In the genomic region with DNA sequence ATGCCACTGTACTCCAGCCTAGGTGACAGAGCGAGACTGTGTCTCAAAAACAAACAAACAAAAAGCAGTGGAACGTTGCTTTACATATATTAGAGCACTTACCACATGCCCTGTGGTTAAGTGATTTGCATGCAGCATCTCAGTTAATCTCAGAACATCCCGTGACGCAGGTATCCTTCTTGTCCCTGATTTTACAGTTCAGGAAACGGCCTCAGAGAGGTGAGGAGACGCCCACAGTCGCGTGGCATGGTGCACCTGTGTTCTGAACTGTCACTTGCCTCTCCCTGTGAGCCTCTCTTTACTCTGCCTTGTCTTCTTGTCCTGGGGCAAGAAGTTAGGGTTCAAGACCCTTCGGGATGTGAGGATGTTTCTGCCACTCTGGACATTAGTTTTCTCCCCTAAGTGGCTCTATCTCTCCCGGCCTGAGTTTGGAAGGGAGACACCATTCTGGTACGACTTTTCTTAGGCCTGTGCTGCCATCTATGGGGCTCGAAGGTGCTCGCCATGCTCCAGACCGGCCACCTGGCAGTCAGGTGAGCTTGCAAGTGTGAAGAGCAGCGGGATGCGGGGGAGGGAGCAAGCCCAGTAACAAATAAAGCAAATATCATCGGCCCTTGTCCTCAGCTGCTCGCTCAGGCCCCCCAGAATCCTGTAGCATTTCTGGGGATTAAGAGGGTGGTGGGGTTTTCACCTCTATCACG, we compare ENCODE assay signal across 8 cellular contexts. TPM values are rescaled to one million over a fixed set of nuclear protein-coding genes. Genes with fewer than 3 reads are reported as not detected.
A peak's percentile ranks its signal among the peaks of the same experiment; 100 is the strongest.
DNase-seq lines count a peak whose midpoint lies in the region; ATAC-seq, FAIRE-seq and TF ChIP-seq lines count a peak whose summit lies in the region.

No MANE protein-coding gene starts in this region.

- H3K9me3 ChIP-seq in CD8-positive, alpha-beta memory T cell (ENCODE audit: low read length), result no peaks in the 10 kb centered on the region
- H3K9me3 ChIP-seq in astrocyte (ENCODE audit: insufficient read depth, low read depth, low read length), result no peaks in the 10 kb centered on the region

- peaks cover 13 to 18% (median 14%) of the 10 kb centered on the region in 3 donors for H3K4me1 Mint-ChIP-seq in CD8-positive, alpha-beta memory T cell
- no peaks in the 10 kb centered on the region for H3K4me1 Mint-ChIP-seq in astrocyte (ENCODE audit: low read depth, unreplicated experiment)

- no peaks in the 10 kb centered on the region for H3K36me3 Mint-ChIP-seq in CD8-positive, alpha-beta memory T cell
- H3K36me3 Mint-ChIP-seq in astrocyte (ENCODE audit: low read depth, unreplicated experiment), result no peaks in the 10 kb centered on the region

- H3K27me3 ChIP-seq in CD8-positive, alpha-beta memory T cell (ENCODE audit: insufficient read depth, low read length, poor library complexity, severe bottlenecking), result no peaks in the 10 kb centered on the region
- H3K27me3 ChIP-seq in astrocyte (ENCODE audit: insufficient read depth, low read length), result no peaks in the 10 kb centered on the region
- H3K27me3 ChIP-seq in rectal smooth muscle tissue (ENCODE audit: control insufficient read depth, insufficient read depth, low read length), result peaks cover 2% of the 10 kb centered on the region

- H3K4me1 ChIP-seq in CD8-positive, alpha-beta memory T cell (ENCODE audit: insufficient read depth, low read length), result peaks cover 12% of the 10 kb centered on the region
- H3K4me1 ChIP-seq in astrocyte (ENCODE audit: insufficient read depth, low read length) (no peaks in the 10 kb centered on the region), rectal smooth muscle tissue (ENCODE audit: control insufficient read depth, insufficient read depth, low read length) (no peaks in the 10 kb centered on the region)

- TF ChIP-seq CTCF in astrocyte (IDR thresholded peaks at IDR 0.05; ENCODE audit: insufficient read depth, low read depth, low read length), result peak; percentile 53

- H3K4me3 Mint-ChIP-seq in CD8-positive, alpha-beta memory T cell, result peak overlapping the region; percentile 60 to 93 (median 83)
- peak overlapping the region; percentile 84 for H3K4me3 Mint-ChIP-seq in astrocyte (ENCODE audit: unreplicated experiment)

- FAIRE-seq in astrocyte (lab: Jason Lieb, UNC), result no peak

- peaks cover 0 to 1% of the 10 kb centered on the region in 2 donors for H3K27me3 Mint-ChIP-seq in CD8-positive, alpha-beta memory T cell
- H3K27me3 Mint-ChIP-seq in astrocyte (ENCODE audit: low read depth, unreplicated experiment), result peaks cover 9% of the 10 kb centered on the region

- peak overlapping the region; percentile 96 for H2AFZ ChIP-seq in astrocyte (ENCODE audit: low read depth, low read length)

- no peak overlapping the region for H3K9ac ChIP-seq in astrocyte (ENCODE audit: low read length)
- no peak overlapping the region for H3K9ac ChIP-seq in rectal smooth muscle tissue (ENCODE audit: low read length)

- no peaks in the 10 kb centered on the region for H4K20me1 ChIP-seq in astrocyte (ENCODE audit: insufficient read depth, low read length)

- POLR2A ChIA-PET in CD8-positive, alpha-beta memory T cell (lab: Charles Lee), result interaction anchor here (0.6 kb wide), 1 partner anchor 293 kb away, joined by 3 read pairs; no protein-coding TSS in a partner anchor

- H3K36me3 ChIP-seq in CD8-positive, alpha-beta memory T cell (ENCODE audit: insufficient read depth, low read length), result no peaks in the 10 kb centered on the region
- H3K36me3 ChIP-seq in astrocyte (ENCODE audit: insufficient read depth, low read length), result no peaks in the 10 kb centered on the region
- H3K36me3 ChIP-seq in rectal smooth muscle tissue (ENCODE audit: control insufficient read depth, insufficient read depth, low read length), result no peaks in the 10 kb centered on the region

- H3K4me3 ChIP-seq in CD8-positive, alpha-beta memory T cell (ENCODE audit: low read length), result peak overlapping the region; percentile 46
- H3K4me3 ChIP-seq in astrocyte (ENCODE audit: insufficient read depth, low read depth, low read length), result peak overlapping the region; percentile 54
- H3K4me3 ChIP-seq in rectal smooth muscle tissue (ENCODE audit: low read length), result peak overlapping the region; percentile 83

- peak overlapping the region; percentile 21 to 93 (median 76) for H3K27ac Mint-ChIP-seq in CD8-positive, alpha-beta memory T cell
- peak overlapping the region; percentile 53 for H3K27ac Mint-ChIP-seq in astrocyte (ENCODE audit: unreplicated experiment)

- H3K4me2 ChIP-seq in astrocyte (ENCODE audit: low read length), result peak overlapping the region; percentile 89

- no peaks in the 10 kb centered on the region for H3K9me3 Mint-ChIP-seq in CD8-positive, alpha-beta memory T cell
- H3K9me3 Mint-ChIP-seq in astrocyte (ENCODE audit: unreplicated experiment), result no peaks in the 10 kb centered on the region

- peak; percentile 55 for ATAC-seq in GM21529 (IDR thresholded peaks at IDR 0.05; ENCODE audit: unreplicated experiment)
- ATAC-seq in GM19328 (IDR thresholded peaks at IDR 0.05; ENCODE audit: unreplicated experiment), result no peak

- no peaks in the 10 kb centered on the region for H3K79me2 ChIP-seq in astrocyte (ENCODE audit: insufficient read depth, low read length)

- CTCF ChIA-PET in CD8-positive, alpha-beta memory T cell (lab: Charles Lee), result interaction anchor here (0.6 to 2.3 kb wide), 29 partner anchors 9 to 442 kb away, joined by 3 to 16 read pairs (median 4); a partner anchor contains a TSS

- H3K27ac ChIP-seq in CD8-positive, alpha-beta memory T cell (ENCODE audit: low read depth, low read length), result no peak overlapping the region
- H3K27ac ChIP-seq in astrocyte (ENCODE audit: low read depth, low read length), result no peak overlapping the region
- H3K27ac ChIP-seq in rectal smooth muscle tissue (ENCODE audit: low read depth, low read length), result no peak overlapping the region

- peak; percentile 39 to 77 (median 43) for DNase-seq in CD8-positive, alpha-beta memory T cell
- DNase-seq in NCI-H1092 treated with DMSO at 0.1 percent for 48 hours (lab: John Stamatoyannopoulos, UW) (peak; percentile 66), T-helper 1 cell (peak; percentile 35 to 60 (median 56)), astrocyte (ENCODE audit: low read depth) (peak; percentile 38), hepatic stellate cell (ENCODE audit: low spot score) (peak; percentile 75)

RNA-seq across cellular contexts. Expression of a gene that starts 25.6 kb away (rescaled TPM):
- 100 to 1,000 TPM; 185 to 198 TPM for total RNA-seq in CD8-positive, alpha-beta memory T cell
- polyA plus RNA-seq in CD8-positive, alpha-beta memory T cell, result 113 TPM
- total RNA-seq in astrocyte, result 153 and 160 TPM in 2 replicates
